ENCODE assay signal across 8 cellular contexts in genomic region chr13:99033814-99034213, GRCh38. TPM values are rescaled to one million over a fixed set of nuclear protein-coding genes. Genes with fewer than 3 reads are reported as not detected.
DNase-seq lines count a peak whose midpoint lies in the region; ATAC-seq and TF ChIP-seq lines count a peak whose summit lies in the region.

No MANE protein-coding gene starts in this region.

- H3K27me3 ChIP-seq in dorsolateral prefrontal cortex, result no peaks in the 10 kb centered on the region

- no peak overlapping the region for H3K4me3 Mint-ChIP-seq in mesothelial cell of epicardium

- no peaks in the 10 kb centered on the region for H3K27me3 Mint-ChIP-seq in mesothelial cell of epicardium (ENCODE audit: low read depth)

- H3K4me3 ChIP-seq in dorsolateral prefrontal cortex, result no peak overlapping the region

- H3K4me1 Mint-ChIP-seq in mesothelial cell of epicardium, result no peaks in the 10 kb centered on the region

- ATAC-seq in Right ventricle myocardium inferior, result peak; percentile 72
- no peak for ATAC-seq in HG02885 (IDR thresholded peaks at IDR 0.05; ENCODE audit: poor library complexity, unreplicated experiment)
- ATAC-seq in HG03025 (IDR thresholded peaks at IDR 0.05; ENCODE audit: low FRiP score, unreplicated experiment), result no peak

- DNase-seq in Right ventricle myocardium inferior (ENCODE audit: missing footprints), result no peak
- DNase-seq in cardiac septum (ENCODE audit: low spot score), result no peak
- DNase-seq in NCI-H82 (lab: John Stamatoyannopoulos, UW), result peak; percentile 84
- DNase-seq in dorsolateral prefrontal cortex, result no peak
- no peak for DNase-seq in mesothelial cell of epicardium (ENCODE audit: low spot score in 2 of 2, unreplicated experiment in 2 of 2)
- no peak for DNase-seq in activated effector memory CD4-positive, alpha-beta T cell treated with Interleukin-2 at 50 U/mL for 16 hours

- peaks cover 5% of the 10 kb centered on the region for H3K9me3 Mint-ChIP-seq in mesothelial cell of epicardium

- peak overlapping the region in 3 of 59 donors; percentile 11 to 55 (median 11) for H3K27ac ChIP-seq in dorsolateral prefrontal cortex

- intact Hi-C loops in Right ventricle myocardium inferior (cut with DNase I), result loop anchor here (2.0 to 5.0 kb wide), 3 partner anchors 61 to 192 kb away; no protein-coding TSS in a partner anchor
- intact Hi-C loops in cardiac septum (cut with DNase I), result loop anchor here (5.0 kb wide), 1 partner anchor 192 kb away; no protein-coding TSS in a partner anchor
- intact Hi-C loops in dorsolateral prefrontal cortex (cut with DNase I), result loop anchor here (2.0 to 10.0 kb wide), 5 partner anchors 142 to 359 kb away; no protein-coding TSS in a partner anchor

- no peak overlapping the region for H3K27ac Mint-ChIP-seq in mesothelial cell of epicardium

- no peaks in the 10 kb centered on the region for H3K36me3 Mint-ChIP-seq in mesothelial cell of epicardium

- TF ChIP-seq CTCF in dorsolateral prefrontal cortex (IDR thresholded peaks at IDR 0.05 in 54 of 56, conservative IDR thresholded peaks at IDR 0.05 in 2 of 56; ENCODE audit: low read depth in 1 of 56, partially characterized antibody in 56 of 56) (peak; percentile 34 to 91 (median 74)), mesothelial cell of epicardium (IDR thresholded peaks at IDR 0.05; ENCODE audit: unreplicated experiment) (peak; percentile 47)

RNA-seq across cellular contexts. Expression of gene DOCK9, which starts 56.0 kb away (rescaled TPM):
- total RNA-seq in Right ventricle myocardium inferior, result 34.9 TPM
- total RNA-seq in cardiac septum, result 30.6 TPM
- total RNA-seq in dorsolateral prefrontal cortex, result 100 to 1,000 TPM in 118 of 120 experiments, 10 to 100 TPM in 2; 92.4 to 354 (median 139) TPM
- 21.0 to 26.6 TPM (median 22.8 TPM) in 3 replicates for total RNA-seq in mesothelial cell of epicardium
